10 cellular contexts compared by ENCODE assay signal in the genomic region with DNA sequence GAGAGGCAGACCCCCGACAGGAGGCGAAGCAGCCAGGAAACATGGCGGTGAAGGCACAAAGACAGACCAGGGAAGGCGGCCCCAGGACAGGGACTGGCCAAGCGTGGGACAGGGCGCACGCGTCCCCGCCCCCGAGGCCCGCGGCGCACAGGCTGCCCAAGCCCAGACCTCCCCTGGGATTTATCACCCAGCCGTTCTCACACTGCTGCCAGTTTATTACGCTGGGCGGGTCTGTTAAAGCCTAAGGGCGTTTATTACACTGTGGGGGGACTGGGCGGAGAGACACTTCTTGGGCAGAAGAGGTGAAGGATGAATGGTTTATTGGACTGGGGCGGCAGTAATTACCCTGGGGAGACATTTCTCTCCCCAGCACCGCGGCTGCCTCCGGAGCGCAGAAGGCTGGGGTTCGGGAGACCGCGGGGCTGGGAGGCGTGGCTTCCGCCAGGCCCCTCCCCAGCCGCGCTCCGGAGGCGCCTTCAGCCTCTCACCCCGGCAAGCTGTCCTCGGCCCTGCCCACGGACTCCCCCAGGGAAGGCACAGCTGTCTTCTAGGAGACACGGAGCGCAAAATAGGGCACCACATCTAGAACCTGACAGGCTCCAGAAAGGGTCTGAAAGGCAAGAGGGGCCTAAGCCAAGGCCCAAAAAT. TPM values are rescaled to one million over a fixed set of nuclear protein-coding genes. Genes with fewer than 3 reads are reported as not detected.
DNase-seq lines count a peak whose midpoint lies in the region; ATAC-seq lines count a peak whose summit lies in the region.
"Had no signal": no experiment of that assay in that cellular context is flagged by ENCODE, and none has a peak within 500 bp of the region (broad histone marks: within the 10 kb centered on the region; RNA-seq: fewer than 3 reads in every experiment).

No MANE protein-coding gene starts in this region.

- ATAC-seq in right cardiac atrium (peak; percentile 46 to 48), GM19324 (IDR thresholded peaks at IDR 0.05; ENCODE audit: low FRiP score, unreplicated experiment) (no peak)

- H3K27me3 ChIP-seq in right cardiac atrium (ENCODE audit: control insufficient read depth, insufficient read depth) (no peaks in the 10 kb centered on the region), SJCRH30 (no peaks in the 10 kb centered on the region; the same call in 1 of the 2 replicates)
- peaks cover 20% of the 10 kb centered on the region for H3K27me3 ChIP-seq in CD4-positive, alpha-beta memory T cell (ENCODE audit: insufficient read depth, low read length)

- H3K9me3 Mint-ChIP-seq in CD4-positive, alpha-beta memory T cell = no peaks in the 10 kb centered on the region
- H3K9me3 Mint-ChIP-seq: T-helper 1 cell treated with Interleukin-12 subunit alpha and Interleukin-12 subunit beta and Interleukin-4 antibody, amounts not matched to agents 30 μg/mL and 1 μg/mL, for 36 hours had no signal

- CTCF ChIA-PET in CD4-positive, alpha-beta memory T cell (lab: Charles Lee; ENCODE audit: partially characterized antibody) = no interaction called here

- H3K9me3 ChIP-seq in right cardiac atrium (ENCODE audit: control insufficient read depth, low read length) = no peaks in the 10 kb centered on the region
- no peaks in the 10 kb centered on the region for H3K9me3 ChIP-seq in SJCRH30 (replicated peaks)
- H3K9me3 ChIP-seq in CD4-positive, alpha-beta memory T cell (ENCODE audit: control insufficient read depth in 1 of 2, low read length in 2 of 2) = no peaks in the 10 kb centered on the region

- H3K27me3 Mint-ChIP-seq in CD4-positive, alpha-beta memory T cell = peaks cover 9 to 25% of the 10 kb centered on the region in 2 donors

- WGBS in right cardiac atrium = 13% methylated on average over 37 of the region's 37 CpGs

- intact Hi-C loops in right cardiac atrium (cut with DNase I) = no loop called here
- intact Hi-C loops in CD4-positive, alpha-beta memory T cell (cut with micrococcal nuclease) = no loop called here

- DNase-seq in EL = peak; percentile 17
- peak; percentile 96 for DNase-seq in NCI-H69 (lab: John Stamatoyannopoulos, UW)
- peak in 1 of 3 donors; percentile 61 for DNase-seq in right cardiac atrium
- DNase-seq in retina = peak; percentile 90
- no peak for DNase-seq in SJCRH30
- DNase-seq in CD4-positive, alpha-beta memory T cell = no peak
- DNase-seq in NCI-H2196 treated with DMSO at 0.1 percent for 48 hours (lab: John Stamatoyannopoulos, UW; ENCODE audit: unreplicated experiment) = no peak
- DNase-seq: GF-D8 had no signal

- H3K27ac Mint-ChIP-seq in CD4-positive, alpha-beta memory T cell = no peak overlapping the region
- H3K27ac Mint-ChIP-seq: T-helper 1 cell treated with Interleukin-12 subunit alpha and Interleukin-12 subunit beta and Interleukin-4 antibody, amounts not matched to agents 30 μg/mL and 1 μg/mL, for 36 hours had no signal

- no peaks in the 10 kb centered on the region for H3K36me3 ChIP-seq in SJCRH30
- H3K36me3 ChIP-seq in CD4-positive, alpha-beta memory T cell (ENCODE audit: insufficient read depth, low read length) = no peaks in the 10 kb centered on the region

- peaks cover 4 to 15% (median 5%) of the 10 kb centered on the region in 4 donors for H3K4me1 Mint-ChIP-seq in CD4-positive, alpha-beta memory T cell

- POLR2A ChIA-PET in CD4-positive, alpha-beta memory T cell (lab: Charles Lee; ENCODE audit: partially characterized antibody) = no interaction called here

- H3K4me3 Mint-ChIP-seq in CD4-positive, alpha-beta memory T cell = no peak overlapping the region
- H3K4me3 Mint-ChIP-seq: T-helper 1 cell treated with Interleukin-12 subunit alpha and Interleukin-12 subunit beta and Interleukin-4 antibody, amounts not matched to agents 30 μg/mL and 1 μg/mL, for 36 hours had no signal

- peak overlapping the region; percentile 0 for H3K4me3 ChIP-seq in right cardiac atrium (ENCODE audit: low read length)
- no peak overlapping the region for H3K4me3 ChIP-seq in SJCRH30
- no peak overlapping the region for H3K4me3 ChIP-seq in CD4-positive, alpha-beta memory T cell (ENCODE audit: low read length in 2 of 2)

- H3K36me3 Mint-ChIP-seq in CD4-positive, alpha-beta memory T cell = no peaks in the 10 kb centered on the region

- H3K4me1 ChIP-seq in right cardiac atrium (ENCODE audit: control insufficient read depth, insufficient read depth, low read length) = peaks cover 3% of the 10 kb centered on the region
- no peaks in the 10 kb centered on the region for H3K4me1 ChIP-seq in SJCRH30
- H3K4me1 ChIP-seq in CD4-positive, alpha-beta memory T cell (ENCODE audit: insufficient read depth, low read length) = peaks cover 11% of the 10 kb centered on the region

- H3K27ac ChIP-seq in right cardiac atrium (ENCODE audit: low read length) (no peak overlapping the region), SJCRH30 (no peak overlapping the region)
- H3K27ac ChIP-seq in CD4-positive, alpha-beta memory T cell (ENCODE audit: low read depth, low read length) = no peak overlapping the region

RNA-seq across cellular contexts. Expression of a gene that starts 47.1 kb away (rescaled TPM):
- not detected for total RNA-seq in right cardiac atrium
- not detected for polyA plus RNA-seq in right cardiac atrium
- total RNA-seq in SJCRH30 (2014; rRNA removed; shearing (Covaris generic)) = not detected in 2 replicates
- total RNA-seq in CD4-positive, alpha-beta memory T cell = not detected
- not detected for polyA plus RNA-seq in CD4-positive, alpha-beta memory T cell

Comparison
In these comparisons a context has a peak if more than half of its experiments do, and no peak if none do; other contexts are left out.
1. DNase-seq: peak in EL (single experiment), NCI-H69 (single experiment) and retina (single experiment); none in SJCRH30 (0 of 2), CD4-positive, alpha-beta memory T cell (0 of 5) and NCI-H2196 treated with DMSO at 0.1 percent for 48 hours (single experiment).